In the genomic region with DNA sequence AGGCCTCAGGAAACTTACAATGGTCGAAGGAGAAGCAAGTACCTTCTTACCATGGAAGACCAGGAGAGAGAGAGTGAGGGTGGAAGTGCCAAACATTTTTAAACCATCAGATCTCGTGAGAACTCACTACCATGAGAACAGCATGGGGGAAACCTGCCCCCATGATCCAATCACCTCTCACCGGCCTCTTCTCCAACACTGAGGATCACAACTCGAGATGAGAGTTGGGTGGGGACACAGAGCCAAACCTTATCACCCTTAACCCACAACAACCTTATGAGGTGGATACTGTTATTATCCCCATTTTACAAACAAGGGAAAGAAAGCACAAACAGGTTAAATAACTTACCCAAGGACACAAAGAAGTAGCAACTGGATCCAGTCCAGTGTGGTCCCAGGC, we compare ENCODE assay signal across 24 cellular contexts.
"Had no signal": no experiment of that assay in that cellular context is flagged by ENCODE, and none has a peak within 500 bp of the region (broad histone marks: within the 10 kb centered on the region; RNA-seq: fewer than 3 reads in every experiment).

No MANE protein-coding gene starts in this region.

- DNase-seq: colonic mucosa; cortex of kidney; effector CD8-positive, alpha-beta T cell; effector memory CD8-positive, alpha-beta T cell; endodermal cell; erythroblast; esophagus squamous epithelium; foreskin fibroblast; foreskin melanocyte; gastrocnemius medialis; glutamatergic neuron; head of caudate nucleus; heart right ventricle; hippocampal formation; left cardiac atrium; left lung; left ventricle myocardium superior; lower lobe of right lung; mesenchymal stem cell; mucosa of descending colon had no signal

- H3K9me3 ChIP-seq: colonic mucosa, esophagus squamous epithelium, gastrocnemius medialis, heart right ventricle, left lung, lower lobe of right lung, mucosa of descending colon had no signal

- H3K27me3 ChIP-seq: colonic mucosa, esophagus squamous epithelium, gastrocnemius medialis, heart right ventricle, left lung had no signal

- ATAC-seq: effector memory CD8-positive, alpha-beta T cell; esophagus mucosa; gastrocnemius medialis; heart right ventricle; left cardiac atrium; left lung; left ventricle myocardium superior; lower lobe of right lung; mucosa of descending colon had no signal

- H3K4me1 ChIP-seq: colonic mucosa had no signal

- H3K4me3 ChIP-seq: colonic mucosa, esophagus squamous epithelium, gastrocnemius medialis, heart right ventricle, left lung, lower lobe of right lung, mucosa of descending colon had no signal

- H3K9me3 Mint-ChIP-seq: dendritic cell treated with granulocyte-macrophage colony-stimulating factor and Interleukin-4, amounts not matched to agents 40 ng/mL and 50 ng/mL, for 4 days; effector memory CD8-positive, alpha-beta T cell had no signal

- H3K27ac Mint-ChIP-seq: dendritic cell treated with granulocyte-macrophage colony-stimulating factor and Interleukin-4, amounts not matched to agents 40 ng/mL and 50 ng/mL, for 4 days; effector memory CD8-positive, alpha-beta T cell; endodermal cell; mesothelial cell of epicardium had no signal

- H3K27me3 Mint-ChIP-seq: dendritic cell treated with granulocyte-macrophage colony-stimulating factor and Interleukin-4, amounts not matched to agents 40 ng/mL and 50 ng/mL, for 4 days; effector memory CD8-positive, alpha-beta T cell had no signal

- H3K4me3 Mint-ChIP-seq: dendritic cell treated with granulocyte-macrophage colony-stimulating factor and Interleukin-4, amounts not matched to agents 40 ng/mL and 50 ng/mL, for 4 days; effector memory CD8-positive, alpha-beta T cell; endodermal cell; mesothelial cell of epicardium had no signal

- H3K27ac ChIP-seq: colonic mucosa, epithelial cell of prostate, esophagus squamous epithelium, gastrocnemius medialis, left lung, lower lobe of right lung had no signal

- H3K36me3 ChIP-seq: colonic mucosa, esophagus squamous epithelium, gastrocnemius medialis, heart right ventricle, left lung, lower lobe of right lung had no signal
